In the genomic region with DNA sequence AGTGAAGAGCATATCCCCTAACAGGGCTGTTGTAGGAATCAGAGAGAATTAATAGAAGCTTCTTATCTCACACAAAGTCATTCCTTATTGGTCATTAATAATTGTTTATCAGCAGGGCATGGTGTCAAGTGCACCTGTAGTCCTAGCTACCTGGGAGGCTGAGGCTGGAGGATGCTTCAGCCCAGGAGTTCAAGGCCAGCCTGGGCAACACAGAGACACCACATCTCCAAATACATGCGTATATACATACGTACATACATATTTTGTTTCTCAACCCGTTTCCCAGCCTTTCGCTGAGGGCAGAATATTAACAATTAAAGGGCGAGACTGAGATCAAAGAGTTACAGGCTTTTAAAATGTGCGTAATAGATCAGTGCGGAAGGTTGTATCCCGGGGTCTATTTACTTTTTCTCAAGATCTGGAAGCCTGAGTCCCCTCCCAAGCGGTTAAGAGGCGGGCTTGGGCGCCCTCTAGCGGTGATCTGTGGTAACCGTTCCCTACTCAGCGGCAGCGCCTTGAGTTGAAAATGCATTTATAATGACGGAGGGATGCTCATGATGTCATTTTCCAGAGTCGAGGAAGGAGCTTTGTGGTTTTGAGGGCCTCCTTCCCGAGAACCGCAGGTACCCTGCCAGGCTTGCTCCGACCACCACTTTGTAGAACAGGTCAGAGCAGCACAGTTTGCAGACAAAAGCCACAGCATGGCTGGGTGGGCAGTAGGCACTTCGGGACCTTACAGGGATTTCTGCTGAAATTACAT, we compare ENCODE assay signal across 8 cellular contexts.
A peak's percentile ranks its signal among the peaks of the same experiment; 100 is the strongest.
DNase-seq lines count a peak whose midpoint lies in the region; ATAC-seq, FAIRE-seq and TF ChIP-seq lines count a peak whose summit lies in the region.

No MANE protein-coding gene starts in this region.

- no peaks in the 10 kb centered on the region for H3K9me3 Mint-ChIP-seq in activated CD8-positive, alpha-beta memory T cell treated with anti-CD3 and anti-CD28 coated beads, Interleukin-2, amount 10 ng/mL, durations not matched to agents 7 days and 5 days (ENCODE audit: low read depth)

- no peak overlapping the region for H3K27ac Mint-ChIP-seq in activated CD8-positive, alpha-beta memory T cell treated with anti-CD3 and anti-CD28 coated beads, Interleukin-2, amount 10 ng/mL, durations not matched to agents 7 days and 5 days

- no peak overlapping the region for H3K4me2 ChIP-seq in endothelial cell of umbilical vein (ENCODE audit: insufficient read depth, low read length)

- no peaks in the 10 kb centered on the region for H4K20me1 ChIP-seq in endothelial cell of umbilical vein (replicated peaks; ENCODE audit: control insufficient read depth, extremely low read depth, insufficient read depth, low read length)

- peaks cover 3% of the 10 kb centered on the region in 2 experiments for H3K27me3 ChIP-seq in endothelial cell of umbilical vein (ENCODE audit: control insufficient read depth in 2 of 2, insufficient read depth in 2 of 2, low read length in 2 of 2)

- BruUV-seq in endothelial cell of umbilical vein (replicated peaks; lab: Mats Ljungman, UMichigan), result no TSS peak

- in situ Hi-C loops in G401 (cut with HindIII; ENCODE audit: low sequenced_read_pairs), result no loop called here

- no peak for TF ChIP-seq POLR2A in endothelial cell of umbilical vein (IDR thresholded peaks at IDR 0.05; ENCODE audit: low read depth, low read length)

- FAIRE-seq in HTR-8/SVneo (lab: Jason Lieb, UNC), result no peak
- peak; percentile 88 for FAIRE-seq in endothelial cell of umbilical vein (lab: Jason Lieb, UNC)

- H3K79me2 ChIP-seq in endothelial cell of umbilical vein (ENCODE audit: control insufficient read depth, insufficient read depth, low read length), result no peaks in the 10 kb centered on the region

- CTCF ChIA-PET in activated CD8-positive, alpha-beta memory T cell treated with anti-CD3 and anti-CD28 coated beads, Interleukin-2, amount 10 ng/mL, durations not matched to agents 7 days and 5 days (lab: Charles Lee), result interaction anchor here (0.6 to 2.4 kb wide), 20 partner anchors 10 to 1191 kb away, joined by 3 to 9 read pairs (median 4); no protein-coding TSS in a partner anchor
- CTCF ChIA-PET in endothelial cell of umbilical vein (lab: Charles Lee), result interaction anchor here (0.6 to 3.0 kb wide), 20 partner anchors 11 to 1845 kb away, joined by 3 to 18 read pairs (median 4); no protein-coding TSS in a partner anchor

- H2AFZ ChIP-seq in endothelial cell of umbilical vein (ENCODE audit: low read depth, low read length), result no peak overlapping the region

- H3K9me3 ChIP-seq in endothelial cell of umbilical vein (replicated peaks; ENCODE audit: control insufficient read depth, insufficient read depth, low read length), result no peaks in the 10 kb centered on the region

- H3K9me1 ChIP-seq in endothelial cell of umbilical vein (replicated peaks; ENCODE audit: control insufficient read depth, extremely low read depth, insufficient read depth, low read length), result no peaks in the 10 kb centered on the region

- no peaks in the 10 kb centered on the region for H3K4me1 ChIP-seq in endothelial cell of umbilical vein (ENCODE audit: control insufficient read depth, extremely low read depth, insufficient read depth, low read length)

- POLR2A ChIA-PET in endothelial cell of umbilical vein (lab: Charles Lee), result interaction anchor here (0.6 kb wide), 1 partner anchor 433 kb away, joined by 12 read pairs; no protein-coding TSS in a partner anchor

- DNase-seq in G401 (ENCODE audit: low spot score), result peak; percentile 80
- peak; percentile 56 for DNase-seq in HTR-8/SVneo (ENCODE audit: insufficient read length, low spot score)
- DNase-seq in NOMO-1 (lab: John Stamatoyannopoulos, UW; ENCODE audit: unreplicated experiment in 2 of 2), result peak; percentile 57 to 71
- DNase-seq in activated CD8-positive, alpha-beta memory T cell treated with anti-CD3 and anti-CD28 coated beads, Interleukin-2, amount 10 ng/mL, durations not matched to agents 7 days and 5 days, result peak; percentile 75
- DNase-seq in endothelial cell of umbilical vein (ENCODE audit: low read depth, low spot score), result peak; percentile 67
- DNase-seq in middle frontal gyrus (ENCODE audit: extremely low spot score, low spot score), result peak; percentile 49
- DNase-seq in stimulated activated CD8-positive, alpha-beta memory T cell treated with anti-CD3 and anti-CD28 coated beads, Interleukin-4, amount 100 ng/mL, for 1 hour (ENCODE audit: low read depth in 2 of 2, low spot score in 1 of 2), result peak; percentile 36 to 57
- DNase-seq in mesenteric fat pad (ENCODE audit: low spot score), result no peak

- no peak overlapping the region for H3K4me3 ChIP-seq in endothelial cell of umbilical vein (replicated peaks in 1 of 3; ENCODE audit: insufficient read depth in 1 of 3, low read depth in 1 of 3, low read length in 3 of 3)

- peak; percentile 89 to 95 for TF ChIP-seq CTCF in endothelial cell of umbilical vein (IDR thresholded peaks at IDR 0.05; ENCODE audit: extremely low read depth in 1 of 2, insufficient read depth in 1 of 2, low read depth in 1 of 2, low read length in 2 of 2)

- dilution Hi-C loops in endothelial cell of umbilical vein (cut with MboI; ENCODE audit: extremely low pct_ligation_motif_present, low sequenced_read_pairs), result no loop called here

- H3K27ac ChIP-seq in endothelial cell of umbilical vein (ENCODE audit: insufficient read depth, low read depth, low read length), result no peak overlapping the region

- no peak overlapping the region for H3K4me3 Mint-ChIP-seq in activated CD8-positive, alpha-beta memory T cell treated with anti-CD3 and anti-CD28 coated beads, Interleukin-2, amount 10 ng/mL, durations not matched to agents 7 days and 5 days

- intact Hi-C loops in endothelial cell of umbilical vein (cut with micrococcal nuclease), result loop anchor here (1.0 to 2.0 kb wide), 4 partner anchors 57 to 744 kb away; no protein-coding TSS in a partner anchor

- no peaks in the 10 kb centered on the region for H3K36me3 Mint-ChIP-seq in activated CD8-positive, alpha-beta memory T cell treated with anti-CD3 and anti-CD28 coated beads, Interleukin-2, amount 10 ng/mL, durations not matched to agents 7 days and 5 days

- no peaks in the 10 kb centered on the region for H3K4me1 Mint-ChIP-seq in activated CD8-positive, alpha-beta memory T cell treated with anti-CD3 and anti-CD28 coated beads, Interleukin-2, amount 10 ng/mL, durations not matched to agents 7 days and 5 days

- H3K9ac ChIP-seq in endothelial cell of umbilical vein (replicated peaks; ENCODE audit: extremely low read depth, insufficient read depth, low read length), result no peak overlapping the region

- no peaks in the 10 kb centered on the region for H3K36me3 ChIP-seq in endothelial cell of umbilical vein (ENCODE audit: control insufficient read depth in 2 of 2, extremely low read depth in 1 of 2, insufficient read depth in 2 of 2, low read length in 2 of 2)

- ATAC-seq in activated CD8-positive, alpha-beta memory T cell treated with anti-CD3 and anti-CD28 coated beads, Interleukin-2, amount 10 ng/mL, durations not matched to agents 7 days and 5 days, result peak; percentile 77

- peaks cover 15% of the 10 kb centered on the region for H3K27me3 Mint-ChIP-seq in activated CD8-positive, alpha-beta memory T cell treated with anti-CD3 and anti-CD28 coated beads, Interleukin-2, amount 10 ng/mL, durations not matched to agents 7 days and 5 days

TF ChIP-seq in endothelial cell of umbilical vein, 7 proteins besides CTCF, POLR2A, EP300 and RAD21:
- TF ChIP-seq MYC (IDR thresholded peaks at IDR 0.05; ENCODE audit: low read depth, low read length), result no peak
- no peak for TF ChIP-seq EZH2 (IDR thresholded peaks at IDR 0.05; ENCODE audit: borderline replicate concordance, low read depth, low read length, severe bottlenecking)
- no peak for TF ChIP-seq POLR2AphosphoS5 (IDR thresholded peaks at IDR 0.05; ENCODE audit: insufficient read depth, low read depth, low read length)
- TF ChIP-seq, protein P1, sequence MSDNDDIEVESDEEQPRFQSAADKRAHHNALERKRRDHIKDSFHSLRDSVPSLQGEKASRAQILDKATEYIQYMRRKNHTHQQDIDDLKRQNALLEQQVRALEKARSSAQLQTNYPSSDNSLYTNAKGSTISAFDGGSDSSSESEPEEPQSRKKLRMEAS (IDR thresholded peaks at IDR 0.05; ENCODE audit: insufficient read depth, insufficient read length), result no peak
- no peak for TF ChIP-seq GATA2 (IDR thresholded peaks at IDR 0.05; ENCODE audit: insufficient read depth, insufficient read length, low read depth, low read length)
- TF ChIP-seq FOS (IDR thresholded peaks at IDR 0.05; ENCODE audit: borderline replicate concordance, insufficient read depth, low read length), result no peak
- TF ChIP-seq JUN (IDR thresholded peaks at IDR 0.05; ENCODE audit: borderline replicate concordance, insufficient read depth, insufficient read length, low read depth), result no peak
